ENCODE assay signal across 8 cellular contexts in genomic region chr1:110208916-110209650, GRCh38. TPM values are rescaled to one million over a fixed set of nuclear protein-coding genes. Genes with fewer than 3 reads are reported as not detected.
A peak's percentile ranks its signal among the peaks of the same experiment; 100 is the strongest.
DNase-seq lines count a peak whose midpoint lies in the region; ATAC-seq, FAIRE-seq and TF ChIP-seq lines count a peak whose summit lies in the region.

No MANE protein-coding gene starts in this region.

- peaks cover 33% of the 10 kb centered on the region for H3K4me1 Mint-ChIP-seq in HFFc6 (ENCODE audit: low read depth)

- no peaks in the 10 kb centered on the region for H3K36me3 Mint-ChIP-seq in HFFc6 (ENCODE audit: low read depth)

- 86% methylated on average over 7 of the region's 7 CpGs for WGBS in A549 (ENCODE audit: missing lambda C conversion rate)
- WGBS in GM12878 (ENCODE audit: insufficient coverage, insufficient replicate concordance, low lambda C conversion rate, missing lambda C conversion rate), result 68% methylated on average over 7 of the region's 7 CpGs

- intact Hi-C loops in GM12878 (cut with micrococcal nuclease; ENCODE audit: unreplicated experiment), result no loop called here

- H3K27ac ChIP-seq in A549, result peak overlapping the region in 1 of 2 experiments; percentile 94; a peak in 5 of 6 replicates
- H3K27ac ChIP-seq in GM12878 (ENCODE audit: control insufficient read depth, insufficient read depth), result no peak overlapping the region

- H3K27me3 ChIP-seq in GM12878 (replicated peaks in 1 of 2; ENCODE audit: control insufficient read depth in 2 of 2, insufficient read depth in 2 of 2, low read length in 1 of 2) (peaks cover 0 to 14% of the 10 kb centered on the region in 2 experiments; a peak in 1 of 4 replicates), mononuclear cell (ENCODE audit: insufficient read depth, low read length) (peaks cover 13% of the 10 kb centered on the region)

- H3K36me3 ChIP-seq in GM12878 (ENCODE audit: control insufficient read depth in 2 of 2, insufficient read depth in 2 of 2, low read length in 1 of 2), result no peaks in the 10 kb centered on the region

- no peaks in the 10 kb centered on the region for H3K9me3 Mint-ChIP-seq in HFFc6

- H3K4me2 ChIP-seq in A549 (peak overlapping the region; percentile 97), GM12878 (ENCODE audit: control insufficient read depth, insufficient read depth) (peak overlapping the region; percentile 99)

- in situ Hi-C loops in GM12878 (cut with MboI), result loop anchor here (5.0 kb wide), 1 partner anchor 198 kb away; the partner anchor contains the start of gene LAMTOR5

- peaks cover 5% of the 10 kb centered on the region for H3K27me3 Mint-ChIP-seq in HFFc6 (ENCODE audit: insufficient read depth)

- TF ChIP-seq EP300 in A549 (IDR thresholded peaks at IDR 0.05) (no peak), GM12878 (IDR thresholded peaks at IDR 0.05; ENCODE audit: borderline replicate concordance in 1 of 2, control insufficient read depth in 1 of 2, low read depth in 2 of 2, low read length in 2 of 2) (no peak)

- H3K4me3 ChIP-seq in A549, result peak overlapping the region; percentile 77; the same call in 2 of the 3 replicates
- H3K4me3 ChIP-seq in GM12878, result peak overlapping the region; percentile 73
- H3K4me3 ChIP-seq in mononuclear cell (ENCODE audit: low read length), result peak overlapping the region; percentile 56

- H3K4me1 ChIP-seq in A549 (peaks cover 4% of the 10 kb centered on the region; the same call in 2 of the 3 replicates), GM12878 (ENCODE audit: control insufficient read depth, insufficient read depth, low read length) (peaks cover 4% of the 10 kb centered on the region; the same call in 1 of the 2 replicates), mononuclear cell (ENCODE audit: insufficient read depth, low read length) (peaks cover 38% of the 10 kb centered on the region)

- DNase-seq in A549 (ENCODE audit: low read depth in 1 of 2, low spot score in 1 of 2), result no peak
- no peak for DNase-seq in HFFc6
- DNase-seq in GM12878 (ENCODE audit: low read depth, low spot score), result no peak
- DNase-seq in DMS 273 treated with DMSO at 0.1 percent for 48 hours (lab: John Stamatoyannopoulos, UW), result no peak
- no peak for DNase-seq in COR-L47 (lab: John Stamatoyannopoulos, UW)
- DNase-seq in NK-92 (lab: John Stamatoyannopoulos, UW; ENCODE audit: unreplicated experiment), result no peak

- TF ChIP-seq RAD21 in A549 (conservative IDR thresholded peaks at IDR 0.05 in 1 of 2, IDR thresholded peaks at IDR 0.05 in 1 of 2) (no peak), GM12878 (IDR thresholded peaks at IDR 0.05; ENCODE audit: insufficient read depth, low read depth, low read length) (no peak)

- H3K4me3 Mint-ChIP-seq in HFFc6, result peak overlapping the region; percentile 82

- FAIRE-seq in A549 (lab: Jason Lieb, UNC), result no peak
- no peak for FAIRE-seq in GM12878 (lab: Jason Lieb, UNC)

- TF ChIP-seq CTCF in A549 (IDR thresholded peaks at IDR 0.05) (no peak), HFFc6 (IDR thresholded peaks at IDR 0.05) (no peak), GM12878 (IDR thresholded peaks at IDR 0.05 in 2 of 3, conservative IDR thresholded peaks at IDR 0.05 in 1 of 3; ENCODE audit: control insufficient read depth in 2 of 3, extremely low read depth in 1 of 3, insufficient read depth in 1 of 3, low read depth in 3 of 3, low read length in 3 of 3) (no peak)

- H3K27ac Mint-ChIP-seq in HFFc6, result peak overlapping the region; percentile 72; the same call in 1 of the 2 replicates

- SMC1A ChIA-PET in GM12878 (lab: Charles Lee; ENCODE audit: uncharacterized antibody, unreplicated experiment), result interaction anchor here (0.9 to 17.8 kb wide), 27 partner anchors 9 to 286 kb away, joined by 3 to 524 read pairs (median 6); partner anchors contain the start of genes LAMTOR5 and RBM15

- BruUV-seq in GM12878 (replicated peaks; lab: Mats Ljungman, UMichigan), result no TSS peak

- POLR2A ChIA-PET in A549 (lab: Yijun Ruan, JAX), result interaction anchor here (3.1 kb wide), 1 partner anchor 130 kb away, joined by 14 read pairs; the partner anchor contains the start of gene RBM15
- POLR2A ChIA-PET in GM12878 (lab: Charles Lee), result interaction anchor here (0.8 to 3.4 kb wide), 7 partner anchors 27 to 255 kb away, joined by 3 to 21 read pairs (median 3); partner anchors contain the start of gene RBM15

- CTCF ChIA-PET in A549 (lab: Yijun Ruan, JAX) (interaction anchor here (0.6 to 16.7 kb wide), 23 partner anchors 11 to 293 kb away, joined by 3 to 354 read pairs (median 9); partner anchors contain the start of genes PROK1, RBM15 and SLC6A17), GM12878 (lab: Yijun Ruan, JAX) (interaction anchor here (0.5 to 18.8 kb wide), 26 partner anchors 12 to 1005 kb away, joined by 3 to 753 read pairs (median 11); partner anchors contain the start of genes LAMTOR5 and RBM15)

- H3K79me2 ChIP-seq in GM12878 (ENCODE audit: control insufficient read depth, insufficient read depth, low read length), result no peaks in the 10 kb centered on the region

- peak overlapping the region; percentile 88 for H2AFZ ChIP-seq in GM12878 (ENCODE audit: control insufficient read depth, low read depth, low read length)

- RAD21 ChIA-PET in GM12878 (lab: Charles Lee; ENCODE audit: unreplicated experiment), result interaction anchor here (0.7 to 6.4 kb wide), 21 partner anchors 16 to 287 kb away, joined by 3 to 319 read pairs (median 5); partner anchors contain the start of genes LAMTOR5 and RBM15

- no peaks in the 10 kb centered on the region for H3K9me3 ChIP-seq in A549
- no peaks in the 10 kb centered on the region for H3K9me3 ChIP-seq in GM12878 (replicated peaks; ENCODE audit: control insufficient read depth, insufficient read depth, low read length)
- no peaks in the 10 kb centered on the region for H3K9me3 ChIP-seq in mononuclear cell (ENCODE audit: low read depth, low read length)

- peak overlapping the region; percentile 2; the same call in 1 of the 2 replicates for H3K9ac ChIP-seq in GM12878 (ENCODE audit: control insufficient read depth, insufficient read depth, low read length)

- H4K20me1 ChIP-seq in GM12878 (ENCODE audit: control insufficient read depth, insufficient read depth), result no peaks in the 10 kb centered on the region

- TF ChIP-seq POLR2A in A549 (IDR thresholded peaks at IDR 0.05; ENCODE audit: low read length) (no peak), GM12878 (IDR thresholded peaks at IDR 0.05; ENCODE audit: low read depth, low read length) (no peak)

- ATAC-seq in A549 (no peak), GM12878 (no peak), HG03097 (IDR thresholded peaks at IDR 0.05; ENCODE audit: low FRiP score, unreplicated experiment) (no peak)

TF ChIP-seq in GM12878, 131 proteins besides CTCF, POLR2A, EP300 and RAD21 (continues in another document):
- TF ChIP-seq KLF5 (IDR thresholded peaks at IDR 0.05; ENCODE audit: partially characterized antibody), result no peak

RNA-seq across cellular contexts. Expression of gene KCNC4, which starts 1.0 kb away (rescaled TPM):
- 1.1 and 1.8 TPM in 2 replicates for polyA plus RNA-seq in A549 (2011; rRNA removed)
- 2.6 and 4.0 TPM in 2 replicates for polyA plus RNA-seq in A549 (2012; cell fraction: cytosol; rRNA removed)
- 6.8 and 9.0 TPM in 2 replicates for polyA plus RNA-seq in A549 (2012; cell fraction: nucleus; rRNA removed)
- 2.2 to 2.4 TPM (median 2.2 TPM) in 3 replicates for polyA plus RNA-seq in A549 (2017; fragmentation: RNase III; extraction: RNeasy Plus Mini Kit Qiagen cat#74134 plus additional on column Dnase treatment)
- 3.5 and 3.6 TPM in 2 replicates for polyA minus RNA-seq in A549 (2011; rRNA and poly(A)+ RNA removed)
- total RNA-seq in HFFc6 (2021; fragmentation: NEBNext Ultra II Directional; extraction: Animal tissue kit (Norgen Biotek cat#: 25700)), result 10 to 100 TPM in 4 of 6 experiments, 1 to 10 TPM in 2; 8.8 to 22.6 (median 11.2) TPM
- total RNA-seq in GM12878 (2013; cell fraction: nucleolus; rRNA removed), result 45.1 and 50.7 TPM in 2 replicates
- 0.45 and 0.93 TPM in 2 replicates for total RNA-seq in GM12878 (2014; rRNA removed)
- 0.22 and 0.28 TPM in 2 replicates for total RNA-seq in GM12878 (2014; rRNA removed; fragmentation: Illumina TruSeq; extraction: Trizol)
- total RNA-seq in GM12878 (2021), result 1.7 and 1.8 TPM in 2 replicates
- 0.21 TPM for polyA plus RNA-seq in GM12878 (2011; ENCODE audit: low read depth)
- polyA plus RNA-seq in GM12878 (2011; rRNA removed), result 0.62 and 1.2 TPM in 2 replicates
- 1.2 and 1.3 TPM in 2 replicates for polyA plus RNA-seq in GM12878 (2011; cell fraction: cytosol; rRNA removed)
- 8.7 and 9.2 TPM in 2 replicates for polyA plus RNA-seq in GM12878 (2011; cell fraction: nucleus; rRNA removed)
- polyA plus RNA-seq in GM12878 (2012), result 0.45 and 1.1 TPM in 2 replicates
- polyA plus RNA-seq in GM12878 (2014; fragmentation: Illumina TruSeq; extraction: Trizol), result 0.25 and 0.26 TPM in 2 replicates
- under 1 TPM; 0.06 to 0.16 TPM for polyA plus RNA-seq in GM12878 (2014; fragmentation: Nextera tagmentation; extraction: Ambion mirVana)
- polyA plus RNA-seq in GM12878 (2014; rRNA removed), result 0.83 and 0.90 TPM in 2 replicates
- under 1 TPM; 0.06 to 0.47 TPM for polyA plus RNA-seq in GM12878 (2016; fragmentation: Nextera tagmentation; extraction: Ambion mirVana)
- 2.7 TPM in 2 replicates for polyA minus RNA-seq in GM12878 (2011; rRNA and poly(A)+ RNA removed)
- polyA minus RNA-seq in GM12878 (2011; cell fraction: cytosol; rRNA and poly(A)+ RNA removed), result 0.40 and 0.62 TPM in 2 replicates
- 3.0 and 4.0 TPM in 2 replicates for polyA minus RNA-seq in GM12878 (2011; cell fraction: nucleus; rRNA and poly(A)+ RNA removed)
- total RNA-seq in mononuclear cell, result 2.8 TPM

RNA-seq across cellular contexts. Expression of gene SLC6A17, which starts 58.8 kb away (rescaled TPM):
- 0.56 and 0.91 TPM in 2 replicates for polyA plus RNA-seq in A549 (2011; rRNA removed)
- 0.86 and 1.3 TPM in 2 replicates for polyA plus RNA-seq in A549 (2012; cell fraction: cytosol; rRNA removed)
- polyA plus RNA-seq in A549 (2012; cell fraction: nucleus; rRNA removed), result 3.1 and 3.3 TPM in 2 replicates
- polyA plus RNA-seq in A549 (2017; fragmentation: RNase III; extraction: RNeasy Plus Mini Kit Qiagen cat#74134 plus additional on column Dnase treatment), result 2.2 to 2.5 TPM (median 2.3 TPM) in 3 replicates
- polyA minus RNA-seq in A549 (2011; rRNA and poly(A)+ RNA removed), result 3.0 and 5.0 TPM in 2 replicates
- 1 to 10 TPM; 1.7 to 5.3 (median 2.0) TPM for total RNA-seq in HFFc6 (2021; fragmentation: NEBNext Ultra II Directional; extraction: Animal tissue kit (Norgen Biotek cat#: 25700))
- total RNA-seq in GM12878 (2013; cell fraction: nucleolus; rRNA removed), result not detected in 2 replicates
- not detected in 2 replicates for total RNA-seq in GM12878 (2014; rRNA removed)
- not detected in 2 replicates for total RNA-seq in GM12878 (2014; rRNA removed; fragmentation: Illumina TruSeq; extraction: Trizol)
- not detected in 2 replicates for total RNA-seq in GM12878 (2021)
- not detected for polyA plus RNA-seq in GM12878 (2011; ENCODE audit: low read depth)
- polyA plus RNA-seq in GM12878 (2011; rRNA removed), result not detected in 2 replicates
- not detected in 2 replicates for polyA plus RNA-seq in GM12878 (2011; cell fraction: cytosol; rRNA removed)
- not detected in 2 replicates for polyA plus RNA-seq in GM12878 (2011; cell fraction: nucleus; rRNA removed)
- polyA plus RNA-seq in GM12878 (2012), result not detected in 2 replicates
- polyA plus RNA-seq in GM12878 (2014; fragmentation: Illumina TruSeq; extraction: Trizol), result not detected in 2 replicates
- polyA plus RNA-seq in GM12878 (2014; fragmentation: Nextera tagmentation; extraction: Ambion mirVana), result not detected
- not detected in 2 replicates for polyA plus RNA-seq in GM12878 (2014; rRNA removed)
- polyA plus RNA-seq in GM12878 (2016; fragmentation: Nextera tagmentation; extraction: Ambion mirVana), result not detected
- not detected in 2 replicates for polyA minus RNA-seq in GM12878 (2011; rRNA and poly(A)+ RNA removed)
- polyA minus RNA-seq in GM12878 (2011; cell fraction: cytosol; rRNA and poly(A)+ RNA removed), result not detected in 2 replicates
- polyA minus RNA-seq in GM12878 (2011; cell fraction: nucleus; rRNA and poly(A)+ RNA removed), result not detected in 2 replicates
- total RNA-seq in mononuclear cell, result 0.63 TPM
